In genomic region chr4:145851516-145852201, GRCh38 we compare ENCODE assay signal across 1 cellular context.
TF ChIP-seq lines count a peak whose summit lies in the region.

No MANE protein-coding gene starts in this region.

TF ChIP-seq in GM12878, 131 proteins besides CTCF, POLR2A, EP300 and RAD21 (continued from another document):
- TF ChIP-seq PRDM15 (CRISPR knock-in tag; IDR thresholded peaks at IDR 0.05) = no peak
- TF ChIP-seq KLF5 (IDR thresholded peaks at IDR 0.05; ENCODE audit: partially characterized antibody) = no peak
- TF ChIP-seq NR2F1 (conservative IDR thresholded peaks at IDR 0.05) = no peak
